18 cellular contexts compared by ENCODE assay signal in the genomic region with DNA sequence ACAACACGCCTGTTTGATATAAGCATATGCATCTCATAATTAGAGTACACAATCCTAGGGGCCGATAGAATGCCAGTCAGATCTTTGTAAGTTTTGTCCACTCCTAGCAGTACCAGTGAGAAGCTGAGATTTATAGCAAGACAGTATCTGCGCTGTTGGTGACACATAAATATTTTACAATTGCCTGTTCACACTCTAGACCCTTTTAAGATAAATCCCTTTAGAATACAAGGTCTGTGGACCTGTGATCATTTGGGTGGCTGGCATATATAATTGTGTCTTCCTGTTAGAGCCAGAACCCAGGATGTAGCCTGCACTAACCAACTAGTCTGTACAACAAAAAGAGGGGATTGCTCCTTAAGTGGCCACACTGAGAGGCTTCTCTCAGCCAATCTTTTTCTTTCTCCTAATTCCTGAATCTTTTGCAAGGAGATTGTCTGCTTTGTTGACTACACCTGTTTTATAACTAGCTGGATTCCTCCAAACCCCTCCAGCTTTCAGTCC.
DNase-seq lines count a peak whose midpoint lies in the region; ATAC-seq and TF ChIP-seq lines count a peak whose summit lies in the region.
"Had no signal": no experiment of that assay in that cellular context is flagged by ENCODE, and none has a peak within 500 bp of the region (broad histone marks: within the 10 kb centered on the region; RNA-seq: fewer than 3 reads in every experiment).

No MANE protein-coding gene starts in this region.

- H3K4me1 ChIP-seq in SJSA1 (replicated peaks) (peaks cover 46% of the 10 kb centered on the region), hepatocyte (ENCODE audit: insufficient read depth) (peaks cover 26% of the 10 kb centered on the region), suprapubic skin (peaks cover 30% of the 10 kb centered on the region)
- H3K4me1 ChIP-seq: colonic mucosa had no signal

- no peaks in the 10 kb centered on the region for H4K20me1 ChIP-seq in hepatocyte (ENCODE audit: insufficient read depth, poor library complexity, severe bottlenecking)

- intact Hi-C loops in activated naive CD4-positive, alpha-beta T cell treated with anti-CD3 and anti-CD28 coated beads for 36 hours (cut with micrococcal nuclease), result no loop called here

- H3K36me3 ChIP-seq in SJSA1 (no peaks in the 10 kb centered on the region), hepatocyte (replicated peaks; ENCODE audit: insufficient read depth, low read depth) (no peaks in the 10 kb centered on the region), suprapubic skin (no peaks in the 10 kb centered on the region)
- H3K36me3 ChIP-seq: colonic mucosa, neural progenitor cell, thoracic aorta had no signal

- no peak overlapping the region for H2AFZ ChIP-seq in hepatocyte
- H2AFZ ChIP-seq: GM23338, neural progenitor cell had no signal

- CTCF ChIA-PET in activated naive CD4-positive, alpha-beta T cell treated with anti-CD3 and anti-CD28 coated beads for 36 hours (lab: Charles Lee), result interaction anchor here (1.0 kb wide), 1 partner anchor 16 kb away, joined by 6 read pairs; no protein-coding TSS in a partner anchor

- H3K36me3 Mint-ChIP-seq in activated naive CD4-positive, alpha-beta T cell treated with anti-CD3 and anti-CD28 coated beads for 36 hours (ENCODE audit: low read depth), result no peaks in the 10 kb centered on the region
- H3K36me3 Mint-ChIP-seq: activated naive CD4-positive, alpha-beta T cell treated with anti-CD3 and anti-CD28 coated beads, Interleukin-2, amount 50 U/mL, for 24 hours; neural progenitor cell; WTC11 had no signal

- DNase-seq in ELR (ENCODE audit: low read depth) (peak; percentile 35), SJSA1 (ENCODE audit: low read depth in 1 of 2, low spot score in 2 of 2) (peak in 1 of 2 experiments; percentile 61), hepatocyte (ENCODE audit: low spot score) (no peak), suprapubic skin (ENCODE audit: low spot score in 2 of 2) (no peak), NCI-H1417 treated with DMSO at 0.1 percent for 48 hours (lab: John Stamatoyannopoulos, UW) (no peak)
- DNase-seq in activated naive CD4-positive, alpha-beta T cell treated with anti-CD3 and anti-CD28 coated beads for 36 hours, result no peak
- DNase-seq: activated CD8-positive, alpha-beta T cell treated with anti-CD3 and anti-CD28 coated beads for 36 hours; activated T-cell treated with anti-CD3 and anti-CD28 coated beads, Interleukin-2, amount 50 U/mL, for 4 hours; colonic mucosa; left colon; retina had no signal

- no peaks in the 10 kb centered on the region for H3K9me3 Mint-ChIP-seq in activated naive CD4-positive, alpha-beta T cell treated with anti-CD3 and anti-CD28 coated beads for 36 hours
- H3K9me3 Mint-ChIP-seq: activated CD8-positive, alpha-beta T cell treated with anti-CD3 and anti-CD28 coated beads for 36 hours; activated naive CD4-positive, alpha-beta T cell treated with anti-CD3 and anti-CD28 coated beads, Interleukin-2, amount 50 U/mL, for 24 hours; activated T-cell treated with anti-CD3 and anti-CD28 coated beads, Interleukin-2, amount 50 U/mL, for 4 hours; GM23338; neural progenitor cell; T-helper 2 cell treated with Interferon-gamma antibody and Interleukin-4, amounts not matched to agents 5 μg/mL and 100 μg/mL, for 36 hours; WTC11 had no signal

- H3K27ac ChIP-seq in SJSA1 (peak overlapping the region; percentile 91), hepatocyte (peak overlapping the region; percentile 62), suprapubic skin (peak overlapping the region; percentile 39)
- H3K27ac ChIP-seq: colonic mucosa, neural progenitor cell, thoracic aorta had no signal

- H3K4me2 ChIP-seq in hepatocyte, result no peak overlapping the region
- H3K4me2 ChIP-seq: GM23338, neural progenitor cell had no signal

- H3K79me2 ChIP-seq in hepatocyte, result no peaks in the 10 kb centered on the region

- H3K9me3 ChIP-seq in SJSA1 (replicated peaks) (no peaks in the 10 kb centered on the region), hepatocyte (ENCODE audit: low read depth) (no peaks in the 10 kb centered on the region), suprapubic skin (no peaks in the 10 kb centered on the region)
- H3K9me3 ChIP-seq: colonic mucosa, thoracic aorta had no signal

- TF ChIP-seq EP300 in suprapubic skin (IDR thresholded peaks at IDR 0.05), result no peak

- H3K27me3 ChIP-seq in SJSA1 (replicated peaks) (no peaks in the 10 kb centered on the region), hepatocyte (no peaks in the 10 kb centered on the region), suprapubic skin (no peaks in the 10 kb centered on the region)
- H3K27me3 ChIP-seq: colonic mucosa, neural progenitor cell had no signal

- TF ChIP-seq CTCF in hepatocyte (IDR thresholded peaks at IDR 0.05; ENCODE audit: poor library complexity) (no peak), suprapubic skin (IDR thresholded peaks at IDR 0.05) (no peak)

- WGBS in hepatocyte (ENCODE audit: low lambda C conversion rate, missing lambda C conversion rate), result 81% methylated on average over 3 of the region's 3 CpGs
- WGBS in suprapubic skin, result 85% methylated on average over 3 of the region's 3 CpGs

- TF ChIP-seq POLR2A in suprapubic skin (IDR thresholded peaks at IDR 0.05), result no peak

- H3K4me3 ChIP-seq in SJSA1 (no peak overlapping the region), hepatocyte (no peak overlapping the region), suprapubic skin (no peak overlapping the region)
- H3K4me3 ChIP-seq: colonic mucosa, GM23338, neural progenitor cell, thoracic aorta had no signal

- no peak overlapping the region for H3K27ac Mint-ChIP-seq in activated naive CD4-positive, alpha-beta T cell treated with anti-CD3 and anti-CD28 coated beads for 36 hours
- H3K27ac Mint-ChIP-seq: activated CD8-positive, alpha-beta T cell treated with anti-CD3 and anti-CD28 coated beads for 36 hours; activated naive CD4-positive, alpha-beta T cell treated with anti-CD3 and anti-CD28 coated beads, Interleukin-2, amount 50 U/mL, for 24 hours; GM23338; T-helper 2 cell treated with Interferon-gamma antibody and Interleukin-4, amounts not matched to agents 5 μg/mL and 100 μg/mL, for 36 hours; WTC11 had no signal

- H3K4me3 Mint-ChIP-seq in activated naive CD4-positive, alpha-beta T cell treated with anti-CD3 and anti-CD28 coated beads for 36 hours, result no peak overlapping the region
- H3K4me3 Mint-ChIP-seq: activated CD8-positive, alpha-beta T cell treated with anti-CD3 and anti-CD28 coated beads for 36 hours; activated T-cell treated with anti-CD3 and anti-CD28 coated beads, Interleukin-2, amount 50 U/mL, for 4 hours; GM23338; neural progenitor cell; WTC11 had no signal

- no peak for ATAC-seq in HG03159 (IDR thresholded peaks at IDR 0.05; ENCODE audit: unreplicated experiment)
- ATAC-seq: activated CD8-positive, alpha-beta T cell treated with anti-CD3 and anti-CD28 coated beads for 36 hours; activated T-cell treated with anti-CD3 and anti-CD28 coated beads, Interleukin-2, amount 50 U/mL, for 4 hours; GM23338; WTC11 had no signal

- H3K27me3 Mint-ChIP-seq in activated naive CD4-positive, alpha-beta T cell treated with anti-CD3 and anti-CD28 coated beads for 36 hours (ENCODE audit: low read depth), result no peaks in the 10 kb centered on the region
- H3K27me3 Mint-ChIP-seq: activated CD8-positive, alpha-beta T cell treated with anti-CD3 and anti-CD28 coated beads for 36 hours; activated naive CD4-positive, alpha-beta T cell treated with anti-CD3 and anti-CD28 coated beads, Interleukin-2, amount 50 U/mL, for 24 hours had no signal

- no peaks in the 10 kb centered on the region for H3K9me2 ChIP-seq in hepatocyte (replicated peaks; ENCODE audit: insufficient read depth)

- H3K4me1 Mint-ChIP-seq in activated naive CD4-positive, alpha-beta T cell treated with anti-CD3 and anti-CD28 coated beads for 36 hours (ENCODE audit: low read depth), result peaks cover 15% of the 10 kb centered on the region

Comparison
In these comparisons a context has a peak if more than half of its experiments do, and no peak if none do; other contexts are left out.
1. H3K27ac ChIP-seq: peak in every context shown above with its lines; median percentile 91 in SJSA1; 62 in hepatocyte; 39 in suprapubic skin.